Comparison of ENCODE assay signal across 19 cellular contexts in genomic region chr13:33144358-33144784, GRCh38.
"Had no signal": no experiment of that assay in that cellular context is flagged by ENCODE, and none has a peak within 500 bp of the region (broad histone marks: within the 10 kb centered on the region; RNA-seq: fewer than 3 reads in every experiment).

No MANE protein-coding gene starts in this region.

- H3K4me3 Mint-ChIP-seq: activated naive CD4-positive, alpha-beta T cell treated with anti-CD3 and anti-CD28 coated beads, Interleukin-2, amount 10 ng/mL, durations not matched to agents 7 days and 5 days; activated T-cell treated with anti-CD3 and anti-CD28 coated beads, Interleukin-2, amount 50 U/mL, for 4 hours; mesothelial cell of epicardium; natural killer cell treated with Interleukin-12 subunit alpha and Interleukin-12 subunit beta and Interleukin-15 and Interleukin-18, amount 100 ng/mL, for 72 hours; stimulated activated naive CD8-positive, alpha-beta T cell treated with anti-CD3 and anti-CD28 coated beads, Interleukin-15, amount 100 ng/mL, for 72 hours; WTC11 had no signal

- ATAC-seq: activated T-cell treated with anti-CD3 and anti-CD28 coated beads, Interleukin-2, amount 50 U/mL, for 4 hours; left lobe of liver; natural killer cell treated with Interleukin-12 subunit alpha and Interleukin-12 subunit beta and Interleukin-15 and Interleukin-18, amount 100 ng/mL, for 72 hours; right lobe of liver; stimulated activated naive CD8-positive, alpha-beta T cell treated with anti-CD3 and anti-CD28 coated beads, Interleukin-15, amount 100 ng/mL, for 72 hours; WTC11 had no signal

- H3K4me3 ChIP-seq: colonic mucosa, dorsolateral prefrontal cortex, lung, right lobe of liver, skin epidermis, tibial nerve had no signal

- H3K36me3 Mint-ChIP-seq: activated naive CD4-positive, alpha-beta T cell treated with anti-CD3 and anti-CD28 coated beads, Interleukin-2, amount 10 ng/mL, durations not matched to agents 7 days and 5 days had no signal

- H3K27ac Mint-ChIP-seq: activated naive CD4-positive, alpha-beta T cell treated with anti-CD3 and anti-CD28 coated beads, Interleukin-2, amount 10 ng/mL, durations not matched to agents 7 days and 5 days; mesothelial cell of epicardium; stimulated activated naive CD8-positive, alpha-beta T cell treated with anti-CD3 and anti-CD28 coated beads, Interleukin-15, amount 100 ng/mL, for 72 hours; WTC11 had no signal

- H3K9me3 Mint-ChIP-seq: activated naive CD4-positive, alpha-beta T cell treated with anti-CD3 and anti-CD28 coated beads, Interleukin-2, amount 10 ng/mL, durations not matched to agents 7 days and 5 days; activated T-cell treated with anti-CD3 and anti-CD28 coated beads, Interleukin-2, amount 50 U/mL, for 4 hours had no signal

- DNase-seq: activated CD8-positive, alpha-beta memory T cell treated with anti-CD3 and anti-CD28 coated beads, Interleukin-2, amount 50 U/mL, for 48 hours; activated effector memory CD4-positive, alpha-beta T cell treated with anti-CD3 and anti-CD28 coated beads, Interleukin-2, amount 50 U/mL, for 16 hours; activated naive CD4-positive, alpha-beta T cell treated with anti-CD3 and anti-CD28 coated beads, Interleukin-2, amount 10 ng/mL, durations not matched to agents 7 days and 5 days; activated T-cell treated with anti-CD3 and anti-CD28 coated beads, Interleukin-2, amount 50 U/mL, for 4 hours; amygdala; colonic mucosa; dorsolateral prefrontal cortex; kidney; right lobe of liver; stimulated activated CD4-positive, alpha-beta T cell treated with anti-CD3 and anti-CD28 coated beads, Interleukin-1b, Interleukin-23, amount 100 ng/mL, for 48 hours; stimulated activated naive CD8-positive, alpha-beta T cell treated with anti-CD3 and anti-CD28 coated beads, Interleukin-15, amount 100 ng/mL, for 72 hours; T-helper 9 cell had no signal

- H3K4me1 ChIP-seq: colonic mucosa, right lobe of liver had no signal

- H3K27me3 Mint-ChIP-seq: activated naive CD4-positive, alpha-beta T cell treated with anti-CD3 and anti-CD28 coated beads, Interleukin-2, amount 10 ng/mL, durations not matched to agents 7 days and 5 days had no signal

- H3K4me1 Mint-ChIP-seq: WTC11 had no signal

- H3K27ac ChIP-seq: colonic mucosa, dorsolateral prefrontal cortex, right lobe of liver, skin epidermis had no signal

- H3K36me3 ChIP-seq: colonic mucosa, right lobe of liver had no signal

- H3K9me3 ChIP-seq: colonic mucosa, right lobe of liver, tibial nerve had no signal

- H3K27me3 ChIP-seq: colonic mucosa, dorsolateral prefrontal cortex, right lobe of liver, tibial nerve had no signal
